ENCODE assay signal across 8 cellular contexts in genomic region chr10:104350146-104350635, GRCh38. TPM values are rescaled to one million over a fixed set of nuclear protein-coding genes. Genes with fewer than 3 reads are reported as not detected.
DNase-seq lines count a peak whose midpoint lies in the region; ATAC-seq and TF ChIP-seq lines count a peak whose summit lies in the region.

No MANE protein-coding gene starts in this region.

- DNase-seq in activated CD4-positive, CD25-positive, alpha-beta regulatory T cell (lab: John Stamatoyannopoulos, UW): no peak
- peak; percentile 65 for DNase-seq in Jurkat, Clone E6-1 (ENCODE audit: low read depth, low spot score)
- DNase-seq in RWPE1 (ENCODE audit: low spot score) (peak; percentile 80), epithelial cell of prostate (ENCODE audit: low read depth, low spot score) (peak; percentile 45), NCI-H1048 (lab: John Stamatoyannopoulos, UW) (no peak)
- DNase-seq in naive thymus-derived CD4-positive, alpha-beta T cell: peak in 7 of 9 donors; percentile 60 to 79 (median 74)

- peak; percentile 77 for TF ChIP-seq CTCF in RWPE1 (conservative IDR thresholded peaks at IDR 0.05; ENCODE audit: low read depth)

- H3K4me1 Mint-ChIP-seq in naive thymus-derived CD4-positive, alpha-beta T cell: peaks cover 13 to 36% (median 23%) of the 10 kb centered on the region in 7 donors

- peaks cover 0 to 9% (median 3%) of the 10 kb centered on the region in 11 donors for H3K9me3 Mint-ChIP-seq in naive thymus-derived CD4-positive, alpha-beta T cell

- H3K4me3 Mint-ChIP-seq in naive thymus-derived CD4-positive, alpha-beta T cell: no peak overlapping the region

- peak; percentile 50 to 57 for ATAC-seq in activated CD4-positive, CD25-positive, alpha-beta regulatory T cell treated with anti-CD3 and anti-CD28 coated beads, Interleukin-2, amount 50 U/mL, for 24 hours
- peak; percentile 36 for ATAC-seq in GM21717 (IDR thresholded peaks at IDR 0.05; ENCODE audit: unreplicated experiment)
- peak; percentile 68 for ATAC-seq in naive thymus-derived CD4-positive, alpha-beta T cell

- H3K27ac ChIP-seq in RWPE1 (no peak overlapping the region), epithelial cell of prostate (peak overlapping the region; percentile 90)
- H3K27ac ChIP-seq in naive thymus-derived CD4-positive, alpha-beta T cell (ENCODE audit: low read depth, low read length): no peak overlapping the region

- H3K27ac Mint-ChIP-seq in naive thymus-derived CD4-positive, alpha-beta T cell: no peak overlapping the region

- H3K36me3 ChIP-seq in naive thymus-derived CD4-positive, alpha-beta T cell (ENCODE audit: control insufficient read depth in 2 of 3, insufficient read depth in 3 of 3, low read length in 3 of 3): no peaks in the 10 kb centered on the region

- H3K27me3 Mint-ChIP-seq in naive thymus-derived CD4-positive, alpha-beta T cell: no peaks in the 10 kb centered on the region

- H3K27me3 ChIP-seq in naive thymus-derived CD4-positive, alpha-beta T cell (ENCODE audit: control insufficient read depth in 2 of 2, insufficient read depth in 2 of 2, low read length in 2 of 2): no peaks in the 10 kb centered on the region

- peaks cover 15 to 16% of the 10 kb centered on the region in 2 donors for H3K4me1 ChIP-seq in naive thymus-derived CD4-positive, alpha-beta T cell (ENCODE audit: control insufficient read depth in 2 of 2, insufficient read depth in 2 of 2, low read length in 2 of 2)

- no peak overlapping the region for H3K4me3 ChIP-seq in Jurkat, Clone E6-1 (ENCODE audit: low read length)
- no peak overlapping the region for H3K4me3 ChIP-seq in naive thymus-derived CD4-positive, alpha-beta T cell (ENCODE audit: low read length)

- intact Hi-C loops in naive thymus-derived CD4-positive, alpha-beta T cell (cut with micrococcal nuclease): loop anchor here (1.0 to 5.0 kb wide), 7 partner anchors 12 to 433 kb away; partner anchors contain the start of genes ITPRIP (in 1 of the 2), SFR1 (in 1 of the 2) and STN1 (in 1 of the 2)

- peaks cover 0 to 8% (median 0%) of the 10 kb centered on the region in 5 donors for H3K36me3 Mint-ChIP-seq in naive thymus-derived CD4-positive, alpha-beta T cell

- no peaks in the 10 kb centered on the region for H3K9me3 ChIP-seq in naive thymus-derived CD4-positive, alpha-beta T cell (ENCODE audit: control insufficient read depth in 2 of 3, low read length in 3 of 3)

- POLR2A ChIA-PET in RWPE1 (lab: Yijun Ruan, JAX; ENCODE audit: low non-redundant PET): interaction anchor here (0.6 to 1.3 kb wide), 2 partner anchors 11 to 15 kb away, joined by 5 to 6 read pairs; partner anchors contain the start of gene ITPRIP
- POLR2A ChIA-PET in naive thymus-derived CD4-positive, alpha-beta T cell (lab: Charles Lee): interaction anchor here (1.5 to 3.4 kb wide), 4 partner anchors 12 to 44 kb away, joined by 4 to 19 read pairs (median 10); partner anchors contain the start of gene ITPRIP

- CTCF ChIA-PET in RWPE1 (lab: Yijun Ruan, JAX): interaction anchor here (0.7 to 5.6 kb wide), 12 partner anchors 12 to 1341 kb away, joined by 3 to 50 read pairs (median 4); partner anchors contain the start of gene ITPRIP
- CTCF ChIA-PET in naive thymus-derived CD4-positive, alpha-beta T cell (lab: Charles Lee): interaction anchor here (0.7 to 10.9 kb wide), 15 partner anchors 9 to 683 kb away, joined by 3 to 259 read pairs (median 9); partner anchors contain the start of gene ITPRIP

RNA-seq across cellular contexts. Expression of gene CFAP58, which starts 3.4 kb away (rescaled TPM):
- polyA plus RNA-seq in Jurkat, Clone E6-1 (2012; ENCODE audit: insufficient read depth, insufficient read length): 0.34 TPM
- under 1 TPM in 1 of 5 experiments, not detected in 4; 0.17 TPM for total RNA-seq in naive thymus-derived CD4-positive, alpha-beta T cell
- not detected for polyA plus RNA-seq in naive thymus-derived CD4-positive, alpha-beta T cell

RNA-seq across cellular contexts. Expression of gene ITPRIP, which starts 11.9 kb away (rescaled TPM):
- polyA plus RNA-seq in Jurkat, Clone E6-1 (2012; ENCODE audit: insufficient read depth, insufficient read length): 9.5 TPM
- 100 to 1,000 TPM in 1 of 5 experiments, 10 to 100 TPM in 4; 20.0 to 129 (median 27.8) TPM for total RNA-seq in naive thymus-derived CD4-positive, alpha-beta T cell
- 10 to 100 TPM; 17.8 to 18.0 TPM for polyA plus RNA-seq in naive thymus-derived CD4-positive, alpha-beta T cell

Comparison
In these comparisons a context has a peak if more than half of its experiments do, and no peak if none do; other contexts are left out.
1. DNase-seq: peak in Jurkat, Clone E6-1 (single experiment), RWPE1 (single experiment), epithelial cell of prostate (single experiment) and naive thymus-derived CD4-positive, alpha-beta T cell (7 of 9); none in activated CD4-positive, CD25-positive, alpha-beta regulatory T cell (0 of 4) and NCI-H1048 (single experiment).
2. Peak in every context shown above with its lines, with median percentiles within 50 percentile points of each other: ATAC-seq.